Comparison of ENCODE assay signal across 8 cellular contexts in genomic region chr12:46661161-46661845, GRCh38.
A peak's percentile ranks its signal among the peaks of the same experiment; 100 is the strongest.
DNase-seq lines count a peak whose midpoint lies in the region; ATAC-seq and TF ChIP-seq lines count a peak whose summit lies in the region.

No MANE protein-coding gene starts in this region.

- TF ChIP-seq POLR2A in Peyer's patch (IDR thresholded peaks at IDR 0.05) = no peak

- no peaks in the 10 kb centered on the region for H4K20me1 ChIP-seq in GM23338 (replicated peaks; ENCODE audit: insufficient read depth)

- 51% methylated on average over 2 of the region's 2 CpGs for WGBS in liver

- no peak for DNase-seq in activated CD8-positive, alpha-beta memory T cell treated with anti-CD3 and anti-CD28 coated beads, Interleukin-2, amount 10 ng/mL, durations not matched to agents 7 days and 5 days
- DNase-seq in activated CD8-positive, alpha-beta memory T cell treated with anti-CD3 and anti-CD28 coated beads, Interleukin-2, amount 50 U/mL, for 48 hours = no peak
- DNase-seq in GM23338 (ENCODE audit: low spot score) (peak; percentile 80), KBM-7 (peak; percentile 69), Peyer's patch (no peak), coronary artery (ENCODE audit: low spot score) (no peak), thoracic aorta (ENCODE audit: low spot score) (no peak)

- TF ChIP-seq RAD21 in liver (IDR thresholded peaks at IDR 0.05) = peak; percentile 97 to 98

- no peak overlapping the region for H2AFZ ChIP-seq in GM23338

- H3K27me3 ChIP-seq in GM23338 (ENCODE audit: insufficient read depth) (no peaks in the 10 kb centered on the region), Peyer's patch (no peaks in the 10 kb centered on the region), liver (ENCODE audit: control insufficient read depth in 4 of 4, insufficient read depth in 4 of 4, low read length in 3 of 4) (no peaks in the 10 kb centered on the region), thoracic aorta (replicated peaks; ENCODE audit: insufficient read depth) (no peaks in the 10 kb centered on the region)

- no peaks in the 10 kb centered on the region for H3K9me2 ChIP-seq in GM23338 (ENCODE audit: insufficient read depth)

- no peak overlapping the region for H3K27ac ChIP-seq in GM23338 (ENCODE audit: low read depth)
- H3K27ac ChIP-seq in Peyer's patch = peak overlapping the region in 2 of 4 donors; percentile 9 to 68
- peak overlapping the region; percentile 75 to 79 for H3K27ac ChIP-seq in coronary artery
- H3K27ac ChIP-seq in liver (ENCODE audit: low read depth in 1 of 2, low read length in 2 of 2) = peak overlapping the region in 1 of 2 donors; percentile 35
- H3K27ac ChIP-seq in thoracic aorta = peak overlapping the region; percentile 71 to 79

- H3K4me3 Mint-ChIP-seq in activated CD8-positive, alpha-beta memory T cell treated with anti-CD3 and anti-CD28 coated beads, Interleukin-2, amount 10 ng/mL, durations not matched to agents 7 days and 5 days = no peak overlapping the region
- no peak overlapping the region for H3K4me3 Mint-ChIP-seq in GM23338

- no peaks in the 10 kb centered on the region for H3K36me3 Mint-ChIP-seq in activated CD8-positive, alpha-beta memory T cell treated with anti-CD3 and anti-CD28 coated beads, Interleukin-2, amount 10 ng/mL, durations not matched to agents 7 days and 5 days
- H3K36me3 Mint-ChIP-seq in GM23338 (ENCODE audit: low read depth) = no peaks in the 10 kb centered on the region

- H3K9me3 ChIP-seq in Peyer's patch (no peaks in the 10 kb centered on the region), liver (ENCODE audit: control insufficient read depth in 4 of 4, low read length in 3 of 4) (no peaks in the 10 kb centered on the region), thoracic aorta (no peaks in the 10 kb centered on the region)

- H3K9ac ChIP-seq in liver (ENCODE audit: low read depth in 1 of 2, low read length in 2 of 2) = no peak overlapping the region

- H3K4me1 Mint-ChIP-seq in activated CD8-positive, alpha-beta memory T cell treated with anti-CD3 and anti-CD28 coated beads, Interleukin-2, amount 10 ng/mL, durations not matched to agents 7 days and 5 days = peaks cover 50% of the 10 kb centered on the region
- H3K4me1 Mint-ChIP-seq in GM23338 = peaks cover 43% of the 10 kb centered on the region

- ATAC-seq in activated CD8-positive, alpha-beta memory T cell treated with anti-CD3 and anti-CD28 coated beads, Interleukin-2, amount 10 ng/mL, durations not matched to agents 7 days and 5 days = peak; percentile 70
- ATAC-seq in GM23338 = peak; percentile 94
- peak; percentile 60 for ATAC-seq in thoracic aorta (ENCODE audit: insufficient number of reproducible peaks, low FRiP score, low read depth)

- H3K9me3 Mint-ChIP-seq in activated CD8-positive, alpha-beta memory T cell treated with anti-CD3 and anti-CD28 coated beads, Interleukin-2, amount 10 ng/mL, durations not matched to agents 7 days and 5 days (ENCODE audit: low read depth) = no peaks in the 10 kb centered on the region
- H3K9me3 Mint-ChIP-seq in GM23338 = no peaks in the 10 kb centered on the region

- H3K27me3 Mint-ChIP-seq in activated CD8-positive, alpha-beta memory T cell treated with anti-CD3 and anti-CD28 coated beads, Interleukin-2, amount 10 ng/mL, durations not matched to agents 7 days and 5 days = no peaks in the 10 kb centered on the region
- no peaks in the 10 kb centered on the region for H3K27me3 Mint-ChIP-seq in GM23338 (ENCODE audit: insufficient read depth, low read depth, poor library complexity)

- no peak overlapping the region for H3K4me3 ChIP-seq in GM23338
- no peak overlapping the region for H3K4me3 ChIP-seq in Peyer's patch
- peak overlapping the region; percentile 38 for H3K4me3 ChIP-seq in coronary artery
- H3K4me3 ChIP-seq in liver (ENCODE audit: low read depth in 1 of 3, low read length in 3 of 3) = no peak overlapping the region
- H3K4me3 ChIP-seq in thoracic aorta = peak overlapping the region; percentile 60

- H3K27ac Mint-ChIP-seq in activated CD8-positive, alpha-beta memory T cell treated with anti-CD3 and anti-CD28 coated beads, Interleukin-2, amount 10 ng/mL, durations not matched to agents 7 days and 5 days = peak overlapping the region; percentile 37
- peak overlapping the region; percentile 30; the same call in 1 of the 2 replicates for H3K27ac Mint-ChIP-seq in GM23338

- peaks cover 35% of the 10 kb centered on the region for H3K4me1 ChIP-seq in GM23338 (ENCODE audit: insufficient read depth)
- peaks cover 0 to 20% (median 2%) of the 10 kb centered on the region in 4 donors for H3K4me1 ChIP-seq in Peyer's patch
- no peaks in the 10 kb centered on the region for H3K4me1 ChIP-seq in liver (ENCODE audit: control insufficient read depth in 4 of 4, insufficient read depth in 4 of 4, low read length in 3 of 4)
- H3K4me1 ChIP-seq in thoracic aorta (ENCODE audit: control insufficient read depth in 1 of 2, low read depth in 2 of 2) = peaks cover 43 to 53% of the 10 kb centered on the region in 2 donors

- no peak overlapping the region for H3K4me2 ChIP-seq in GM23338

- CTCF ChIA-PET in activated CD8-positive, alpha-beta memory T cell treated with anti-CD3 and anti-CD28 coated beads, Interleukin-2, amount 10 ng/mL, durations not matched to agents 7 days and 5 days (lab: Charles Lee) = interaction anchor here (0.6 to 1.8 kb wide), 17 partner anchors 11 to 536 kb away, joined by 3 to 8 read pairs (median 4); partner anchors contain the start of gene SLC38A2

- in situ Hi-C loops in KBM-7 (cut with MboI; ENCODE audit: low pct_unique_long_range_greater_than_20kb, low sequenced_read_pairs) = loop anchor here (25.0 kb wide), 1 partner anchor 299 kb away; the partner anchor contains the start of gene SLC38A2

- H3K79me2 ChIP-seq in GM23338 (replicated peaks; ENCODE audit: insufficient read depth) = no peaks in the 10 kb centered on the region

- H3K36me3 ChIP-seq in GM23338 (ENCODE audit: insufficient read depth) (no peaks in the 10 kb centered on the region), Peyer's patch (no peaks in the 10 kb centered on the region), liver (ENCODE audit: control insufficient read depth in 4 of 4, insufficient read depth in 3 of 4, low read depth in 1 of 4, low read length in 3 of 4) (no peaks in the 10 kb centered on the region), thoracic aorta (no peaks in the 10 kb centered on the region)

- H3F3A ChIP-seq in GM23338 (replicated peaks; ENCODE audit: low read depth) = no peaks in the 10 kb centered on the region

- TF ChIP-seq CTCF in GM23338 (conservative IDR thresholded peaks at IDR 0.05; ENCODE audit: low read depth in 2 of 2) (peak; percentile 79 to 81), Peyer's patch (IDR thresholded peaks at IDR 0.05) (peak; percentile 56 to 93 (median 83)), coronary artery (IDR thresholded peaks at IDR 0.05) (peak; percentile 55), liver (IDR thresholded peaks at IDR 0.05; ENCODE audit: low read depth, low read length, missing input control) (peak; percentile 87), thoracic aorta (IDR thresholded peaks at IDR 0.05) (peak; percentile 81)

TF ChIP-seq in liver, 16 proteins besides CTCF, POLR2A, EP300 and RAD21:
- TF ChIP-seq NR2F2 (IDR thresholded peaks at IDR 0.05) (no peak), EGR1 (IDR thresholded peaks at IDR 0.05; ENCODE audit: low read depth in 2 of 2) (no peak), ATF3 (IDR thresholded peaks at IDR 0.05) (peak; percentile 3), REST (IDR thresholded peaks at IDR 0.05) (no peak), YY1 (IDR thresholded peaks at IDR 0.05) (no peak), RXRA (IDR thresholded peaks at IDR 0.05) (peak; percentile 11 to 39), JUND (IDR thresholded peaks at IDR 0.05) (no peak), FOXA1 (IDR thresholded peaks at IDR 0.05) (no peak)

Comparison
In these comparisons a context has a peak if more than half of its experiments do, and no peak if none do; other contexts are left out.
1. DNase-seq: peak in GM23338 (single experiment) and KBM-7 (single experiment); none in activated CD8-positive, alpha-beta memory T cell treated with anti-CD3 and anti-CD28 coated beads, Interleukin-2, amount 10 ng/mL, durations not matched to agents 7 days and 5 days (single experiment), activated CD8-positive, alpha-beta memory T cell treated with anti-CD3 and anti-CD28 coated beads, Interleukin-2, amount 50 U/mL, for 48 hours (single experiment), Peyer's patch (0 of 3), coronary artery (single experiment) and thoracic aorta (single experiment).
2. H3K4me3 ChIP-seq: peak in coronary artery (single experiment) and thoracic aorta (single experiment); none in GM23338 (single experiment), Peyer's patch (0 of 4) and liver (0 of 3).
3. Peak in every context shown above with its lines, with median percentiles within 50 percentile points of each other: ATAC-seq and CTCF ChIP-seq.